Comparison of ENCODE assay signal across 1 cellular context in the genomic region with DNA sequence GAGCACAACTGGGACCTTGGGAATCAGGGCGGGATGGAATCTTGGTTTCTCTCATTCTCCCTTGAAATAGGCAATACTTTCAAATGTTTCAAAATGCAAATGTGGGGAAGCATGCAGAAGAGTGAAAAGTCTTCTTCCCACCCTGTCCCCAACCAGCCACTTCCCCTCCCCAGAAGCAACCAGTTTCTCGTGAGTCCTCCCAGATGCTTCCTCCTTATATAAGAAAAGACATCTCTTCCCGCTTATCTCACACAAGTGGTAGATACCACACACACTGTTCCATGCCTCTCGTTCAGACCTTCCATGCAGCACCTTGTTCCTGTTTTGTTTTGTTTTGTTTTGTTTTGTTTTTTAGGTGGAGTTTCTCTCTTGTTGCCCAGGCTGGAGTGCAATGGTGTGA.
TF ChIP-seq lines count a peak whose summit lies in the region.

No MANE protein-coding gene starts in this region.

TF ChIP-seq in HepG2, 621 proteins besides CTCF, POLR2A, EP300 and RAD21:
- TF ChIP-seq, protein P1, sequence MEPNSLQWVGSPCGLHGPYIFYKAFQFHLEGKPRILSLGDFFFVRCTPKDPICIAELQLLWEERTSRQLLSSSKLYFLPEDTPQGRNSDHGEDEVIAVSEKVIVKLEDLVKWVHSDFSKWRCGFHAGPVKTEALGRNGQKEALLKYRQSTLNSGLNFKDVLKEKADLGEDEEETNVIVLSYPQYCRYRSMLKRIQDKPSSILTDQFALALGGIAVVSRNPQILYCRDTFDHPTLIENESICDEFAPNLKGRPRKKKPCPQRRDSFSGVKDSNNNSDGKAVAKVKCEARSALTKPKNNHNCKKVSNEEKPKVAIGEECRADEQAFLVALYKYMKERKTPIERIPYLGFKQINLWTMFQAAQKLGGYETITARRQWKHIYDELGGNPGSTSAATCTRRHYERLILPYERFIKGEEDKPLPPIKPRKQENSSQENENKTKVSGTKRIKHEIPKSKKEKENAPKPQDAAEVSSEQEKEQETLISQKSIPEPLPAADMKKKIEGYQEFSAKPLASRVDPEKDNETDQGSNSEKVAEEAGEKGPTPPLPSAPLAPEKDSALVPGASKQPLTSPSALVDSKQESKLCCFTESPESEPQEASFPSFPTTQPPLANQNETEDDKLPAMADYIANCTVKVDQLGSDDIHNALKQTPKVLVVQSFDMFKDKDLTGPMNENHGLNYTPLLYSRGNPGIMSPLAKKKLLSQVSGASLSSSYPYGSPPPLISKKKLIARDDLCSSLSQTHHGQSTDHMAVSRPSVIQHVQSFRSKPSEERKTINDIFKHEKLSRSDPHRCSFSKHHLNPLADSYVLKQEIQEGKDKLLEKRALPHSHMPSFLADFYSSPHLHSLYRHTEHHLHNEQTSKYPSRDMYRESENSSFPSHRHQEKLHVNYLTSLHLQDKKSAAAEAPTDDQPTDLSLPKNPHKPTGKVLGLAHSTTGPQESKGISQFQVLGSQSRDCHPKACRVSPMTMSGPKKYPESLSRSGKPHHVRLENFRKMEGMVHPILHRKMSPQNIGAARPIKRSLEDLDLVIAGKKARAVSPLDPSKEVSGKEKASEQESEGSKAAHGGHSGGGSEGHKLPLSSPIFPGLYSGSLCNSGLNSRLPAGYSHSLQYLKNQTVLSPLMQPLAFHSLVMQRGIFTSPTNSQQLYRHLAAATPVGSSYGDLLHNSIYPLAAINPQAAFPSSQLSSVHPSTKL (CRISPR knock-in tag; IDR thresholded peaks at IDR 0.05) = no peak
- no peak for TF ChIP-seq MTF1 (CRISPR knock-in tag; IDR thresholded peaks at IDR 0.05)
- TF ChIP-seq, protein P2, sequence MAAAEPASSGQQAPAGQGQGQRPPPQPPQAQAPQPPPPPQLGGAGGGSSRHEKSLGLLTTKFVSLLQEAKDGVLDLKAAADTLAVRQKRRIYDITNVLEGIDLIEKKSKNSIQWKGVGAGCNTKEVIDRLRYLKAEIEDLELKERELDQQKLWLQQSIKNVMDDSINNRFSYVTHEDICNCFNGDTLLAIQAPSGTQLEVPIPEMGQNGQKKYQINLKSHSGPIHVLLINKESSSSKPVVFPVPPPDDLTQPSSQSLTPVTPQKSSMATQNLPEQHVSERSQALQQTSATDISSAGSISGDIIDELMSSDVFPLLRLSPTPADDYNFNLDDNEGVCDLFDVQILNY (CRISPR knock-in tag; conservative IDR thresholded peaks at IDR 0.05) = no peak
- no peak for TF ChIP-seq SSRP1 (CRISPR knock-in tag; IDR thresholded peaks at IDR 0.05)
- TF ChIP-seq, protein P3, sequence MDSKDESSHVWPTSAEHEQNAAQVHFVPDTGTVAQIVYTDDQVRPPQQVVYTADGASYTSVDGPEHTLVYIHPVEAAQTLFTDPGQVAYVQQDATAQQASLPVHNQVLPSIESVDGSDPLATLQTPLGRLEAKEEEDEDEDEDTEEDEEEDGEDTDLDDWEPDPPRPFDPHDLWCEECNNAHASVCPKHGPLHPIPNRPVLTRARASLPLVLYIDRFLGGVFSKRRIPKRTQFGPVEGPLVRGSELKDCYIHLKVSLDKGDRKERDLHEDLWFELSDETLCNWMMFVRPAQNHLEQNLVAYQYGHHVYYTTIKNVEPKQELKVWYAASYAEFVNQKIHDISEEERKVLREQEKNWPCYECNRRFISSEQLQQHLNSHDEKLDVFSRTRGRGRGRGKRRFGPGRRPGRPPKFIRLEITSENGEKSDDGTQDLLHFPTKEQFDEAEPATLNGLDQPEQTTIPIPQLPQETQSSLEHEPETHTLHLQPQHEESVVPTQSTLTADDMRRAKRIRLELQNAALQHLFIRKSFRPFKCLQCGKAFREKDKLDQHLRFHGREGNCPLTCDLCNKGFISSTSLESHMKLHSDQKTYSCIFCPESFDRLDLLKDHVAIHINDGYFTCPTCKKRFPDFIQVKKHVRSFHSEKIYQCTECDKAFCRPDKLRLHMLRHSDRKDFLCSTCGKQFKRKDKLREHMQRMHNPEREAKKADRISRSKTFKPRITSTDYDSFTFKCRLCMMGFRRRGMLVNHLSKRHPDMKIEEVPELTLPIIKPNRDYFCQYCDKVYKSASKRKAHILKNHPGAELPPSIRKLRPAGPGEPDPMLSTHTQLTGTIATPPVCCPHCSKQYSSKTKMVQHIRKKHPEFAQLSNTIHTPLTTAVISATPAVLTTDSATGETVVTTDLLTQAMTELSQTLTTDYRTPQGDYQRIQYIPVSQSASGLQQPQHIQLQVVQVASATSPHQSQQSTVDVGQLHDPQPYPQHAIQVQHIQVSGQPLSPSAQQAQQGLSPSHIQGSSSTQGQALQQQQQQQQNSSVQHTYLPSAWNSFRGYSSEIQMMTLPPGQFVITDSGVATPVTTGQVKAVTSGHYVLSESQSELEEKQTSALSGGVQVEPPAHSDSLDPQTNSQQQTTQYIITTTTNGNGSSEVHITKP (CRISPR knock-in tag; IDR thresholded peaks at IDR 0.05; ENCODE audit: low read depth) = no peak
- TF ChIP-seq AHR (CRISPR knock-in tag; IDR thresholded peaks at IDR 0.05) = no peak
- TF ChIP-seq GFI1 (CRISPR knock-in tag; IDR thresholded peaks at IDR 0.05; ENCODE audit: borderline replicate concordance) = no peak
- TF ChIP-seq ZFP37 (CRISPR knock-in tag; IDR thresholded peaks at IDR 0.05; ENCODE audit: borderline replicate concordance) = no peak
